ENCODE assay signal across 28 cellular contexts in genomic region chr3:127059032-127059560, GRCh38.
"Had no signal": no experiment of that assay in that cellular context is flagged by ENCODE, and none has a peak within 500 bp of the region (broad histone marks: within the 10 kb centered on the region; RNA-seq: fewer than 3 reads in every experiment).

No MANE protein-coding gene starts in this region.

- DNase-seq: dermis blood vessel endothelial cell; effector memory CD4-positive, alpha-beta T cell; erythroblast; esophagus squamous epithelium; foreskin fibroblast; glutamatergic neuron; heart right ventricle; hippocampal formation; left cardiac atrium; left lung; mesendoderm; midbrain; naive thymus-derived CD4-positive, alpha-beta T cell; stimulated activated CD4-positive, alpha-beta T cell treated with anti-CD3 and anti-CD28 coated beads, Interleukin-12 subunit alpha, Interleukin-12 subunit beta, amount 100 ng/mL, for 4 hours; stimulated activated CD4-positive, alpha-beta T cell treated with anti-CD3 and anti-CD28 coated beads, Interleukin-1b, Interleukin-23, amount 100 ng/mL, for 48 hours; stimulated activated CD4-positive, alpha-beta T cell treated with anti-CD3 and anti-CD28 coated beads, Interleukin-4, amount 100 ng/mL, for 1 hour; stimulated activated CD8-positive, alpha-beta memory T cell treated with anti-CD3 and anti-CD28 coated beads, Interleukin-4, amount 100 ng/mL, for 48 hours; stimulated activated naive CD4-positive, alpha-beta T cell; stimulated activated naive CD8-positive, alpha-beta T cell treated with anti-CD3 and anti-CD28 coated beads, Interleukin-15, amount 100 ng/mL, for 72 hours; thyroid gland; trophoblast cell had no signal

- H2AFZ ChIP-seq: neural progenitor cell, parathyroid adenoma had no signal

- ATAC-seq: heart right ventricle; left cardiac atrium; left lung; naive thymus-derived CD4-positive, alpha-beta T cell; right lobe of liver; stimulated activated naive CD8-positive, alpha-beta T cell treated with anti-CD3 and anti-CD28 coated beads, Interleukin-15, amount 100 ng/mL, for 72 hours had no signal

- H3K27me3 ChIP-seq: esophagus squamous epithelium, neural progenitor cell, right lobe of liver, thyroid gland had no signal

- H3K27ac ChIP-seq: coronary artery, esophagus squamous epithelium, heart right ventricle, left lung, neural progenitor cell, parathyroid adenoma, right lobe of liver, thyroid gland had no signal

- H3K27ac Mint-ChIP-seq: naive thymus-derived CD4-positive, alpha-beta T cell; nephron; neural progenitor cell; progenitor cell of endocrine pancreas; stimulated activated naive CD8-positive, alpha-beta T cell treated with anti-CD3 and anti-CD28 coated beads, Interleukin-15, amount 100 ng/mL, for 72 hours had no signal

- H3K4me1 Mint-ChIP-seq: stimulated activated naive CD8-positive, alpha-beta T cell treated with anti-CD3 and anti-CD28 coated beads, Interleukin-15, amount 100 ng/mL, for 72 hours had no signal

- H3K9me3 ChIP-seq: right lobe of liver, thyroid gland had no signal

- H3K4me1 ChIP-seq: heart right ventricle, left lung, right lobe of liver, thyroid gland had no signal

- H3K4me2 ChIP-seq: neural progenitor cell, smooth muscle cell had no signal

- H3K4me3 ChIP-seq: coronary artery, esophagus squamous epithelium, heart right ventricle, left lung, neural progenitor cell, right lobe of liver, smooth muscle cell, thyroid gland had no signal

- H3K79me2 ChIP-seq: parathyroid adenoma had no signal

- H3K36me3 Mint-ChIP-seq: neural progenitor cell had no signal

- H3K4me3 Mint-ChIP-seq: naive thymus-derived CD4-positive, alpha-beta T cell; nephron; neural progenitor cell; stimulated activated naive CD8-positive, alpha-beta T cell treated with anti-CD3 and anti-CD28 coated beads, Interleukin-15, amount 100 ng/mL, for 72 hours had no signal

- H3K9ac ChIP-seq: neural progenitor cell, parathyroid adenoma had no signal

- H3K36me3 ChIP-seq: esophagus squamous epithelium, heart right ventricle, left lung, neural progenitor cell, right lobe of liver, thyroid gland had no signal
